In genomic region chr12:127767631-127768030, GRCh38 we compare ENCODE assay signal across 15 cellular contexts.
"Had no signal": no experiment of that assay in that cellular context is flagged by ENCODE, and none has a peak within 500 bp of the region (broad histone marks: within the 10 kb centered on the region; RNA-seq: fewer than 3 reads in every experiment).

No MANE protein-coding gene starts in this region.

- DNase-seq: activated CD4-positive, alpha-beta memory T cell treated with anti-CD3 and anti-CD28 coated beads, Interleukin-2, amount 10 ng/mL, durations not matched to agents 7 days and 5 days; activated CD4-positive, alpha-beta T cell treated with anti-CD3 and anti-CD28 coated beads for 4 hours; activated effector memory CD4-positive, alpha-beta T cell treated with Interleukin-2 at 50 U/mL for 16 hours; activated naive CD4-positive, alpha-beta T cell treated with anti-CD3 and anti-CD28 coated beads, Interleukin-2, amount 50 U/mL, for 16 hours; activated T-cell treated with anti-CD3 and anti-CD28 coated beads, Interleukin-2, amount 50 U/mL, for 4 hours; adrenal gland; esophagus squamous epithelium; foreskin keratinocyte; head of caudate nucleus; mesenchymal stem cell; stimulated activated CD4-positive, alpha-beta T cell treated with anti-CD3 and anti-CD28 coated beads, Interleukin-15, amount 100 ng/mL, for 24 hours; stimulated activated CD4-positive, alpha-beta T cell treated with anti-CD3 and anti-CD28 coated beads, Interleukin-4, amount 100 ng/mL, for 1 hour; stimulated activated naive B cell treated with anti-CD40 and anti-IgM and Interleukin-4, amounts not matched to agents 10 μg/mL and 1 μg/mL and 100 μg/mL, for 72 hours; tibial artery had no signal

- H3K4me1 ChIP-seq: adrenal gland, esophagus squamous epithelium, foreskin keratinocyte, tibial artery had no signal

- H3K9me3 ChIP-seq: adrenal gland, esophagus squamous epithelium, tibial artery had no signal

- H3K36me3 ChIP-seq: adrenal gland, esophagus squamous epithelium, tibial artery had no signal

- H3K4me3 ChIP-seq: adrenal gland, esophagus squamous epithelium, skin epidermis, tibial artery had no signal

- H3K27ac ChIP-seq: adrenal gland, esophagus squamous epithelium, foreskin keratinocyte, skin epidermis, tibial artery had no signal

- H3K27me3 ChIP-seq: adrenal gland, esophagus squamous epithelium, foreskin keratinocyte, tibial artery had no signal
